ENCODE assay signal across 29 cellular contexts in genomic region chr18:62509779-62510178, GRCh38.
"Had no signal": no experiment of that assay in that cellular context is flagged by ENCODE, and none has a peak within 500 bp of the region (broad histone marks: within the 10 kb centered on the region; RNA-seq: fewer than 3 reads in every experiment).

No MANE protein-coding gene starts in this region.

- H3K27ac ChIP-seq: heart right ventricle, left ventricle myocardium inferior, lower lobe of right lung, neural progenitor cell, ovary, right atrium auricular region, sigmoid colon, stomach, testis, thyroid gland, transverse colon, upper lobe of left lung, vagina had no signal

- H2AFZ ChIP-seq: neural progenitor cell had no signal

- H3K4me3 ChIP-seq: heart right ventricle, left ventricle myocardium inferior, lower lobe of right lung, neural progenitor cell, ovary, right atrium auricular region, sigmoid colon, smooth muscle cell, stomach, testis, thyroid gland, transverse colon, upper lobe of left lung, vagina had no signal

- H3K4me2 ChIP-seq: neural progenitor cell, smooth muscle cell had no signal

- H3K9ac ChIP-seq: neural progenitor cell had no signal

- FAIRE-seq: keratinocyte had no signal

- H3K36me3 ChIP-seq: heart right ventricle, left ventricle myocardium inferior, lower lobe of right lung, neural progenitor cell, ovary, right atrium auricular region, sigmoid colon, stomach, thyroid gland, transverse colon, upper lobe of left lung, vagina had no signal

- H3K4me3 Mint-ChIP-seq: natural killer cell; nephron progenitor cell; neural progenitor cell; stimulated activated memory B cell treated with anti-CD40 and anti-IgM and Interleukin-4, amounts not matched to agents 10 μg/mL and 1 μg/mL and 100 μg/mL, for 72 hours had no signal

- H3K36me3 Mint-ChIP-seq: neural progenitor cell had no signal

- H3K4me1 Mint-ChIP-seq: nephron progenitor cell, neural progenitor cell had no signal

- H3K9me3 ChIP-seq: ovary, testis, thyroid gland had no signal

- H3K27me3 Mint-ChIP-seq: progenitor cell of endocrine pancreas; stimulated activated memory B cell treated with anti-CD40 and anti-IgM and Interleukin-4, amounts not matched to agents 10 μg/mL and 1 μg/mL and 100 μg/mL, for 72 hours had no signal

- H3K4me1 ChIP-seq: neural progenitor cell, right atrium auricular region, testis had no signal

- DNase-seq: heart right ventricle; hippocampal formation; kidney glomerular epithelial cell; left cardiac atrium; left ventricle myocardium inferior; lower lobe of right lung; mammary epithelial cell; mesenchymal stem cell; natural killer cell; nephron progenitor cell; ovary; sigmoid colon; stimulated activated CD4-positive, alpha-beta T cell treated with anti-CD3 and anti-CD28 coated beads, Interleukin-1b, Interleukin-23, amount 100 ng/mL, for 48 hours; stimulated activated CD4-positive, alpha-beta T cell treated with anti-CD3 and anti-CD28 coated beads, Interleukin-2, amount 100 ng/mL, for 48 hours; stimulated activated CD4-positive, alpha-beta T cell treated with anti-CD3 and anti-CD28 coated beads, Interleukin-4, amount 100 ng/mL, for 4 hours; stimulated activated CD8-positive, alpha-beta memory T cell treated with anti-CD3 and anti-CD28 coated beads, Interleukin-4, amount 100 ng/mL, for 48 hours; stimulated activated naive CD4-positive, alpha-beta T cell treated with Interleukin-2 at 50 U/mL for 16 hours; stomach; testis; thyroid gland; transverse colon; upper lobe of left lung had no signal

- ATAC-seq: heart right ventricle; left cardiac atrium; lower lobe of right lung; natural killer cell; stimulated activated memory B cell treated with anti-CD40 and anti-IgM and Interleukin-4, amounts not matched to agents 10 μg/mL and 1 μg/mL and 100 μg/mL, for 72 hours had no signal

- H3K27ac Mint-ChIP-seq: natural killer cell; nephron progenitor cell; neural progenitor cell; progenitor cell of endocrine pancreas; stimulated activated memory B cell treated with anti-CD40 and anti-IgM and Interleukin-4, amounts not matched to agents 10 μg/mL and 1 μg/mL and 100 μg/mL, for 72 hours had no signal

- H3K27me3 ChIP-seq: heart right ventricle, neural progenitor cell, ovary, right atrium auricular region, sigmoid colon, stomach, testis, thyroid gland, transverse colon, upper lobe of left lung, vagina had no signal
